ENCODE assay signal across 1 cellular context in genomic region chr13:27020415-27020814, GRCh38.
TF ChIP-seq lines count a peak whose summit lies in the region.

No MANE protein-coding gene starts in this region.

TF ChIP-seq in IMR-90, 13 proteins besides CTCF, POLR2A, EP300 and RAD21 (continued from another document):
- no peak for TF ChIP-seq RCOR1 (IDR thresholded peaks at IDR 0.05; ENCODE audit: insufficient replicate concordance, low read length)
